27 cellular contexts compared by ENCODE assay signal in genomic region chr17:43445009-43445589, GRCh38. TPM values are rescaled to one million over a fixed set of nuclear protein-coding genes. Genes with fewer than 3 reads are reported as not detected.
A peak's percentile ranks its signal among the peaks of the same experiment; 100 is the strongest.
DNase-seq lines count a peak whose midpoint lies in the region; ATAC-seq, FAIRE-seq and TF ChIP-seq lines count a peak whose summit lies in the region.
"Had no signal": no experiment of that assay in that cellular context is flagged by ENCODE, and none has a peak within 500 bp of the region (broad histone marks: within the 10 kb centered on the region; RNA-seq: fewer than 3 reads in every experiment).

No MANE protein-coding gene starts in this region.

- no peak overlapping the region for H2BK20ac ChIP-seq in H9 (ENCODE audit: low read depth, low read length, poor library complexity, severe bottlenecking)

- no peaks in the 10 kb centered on the region for H3K79me1 ChIP-seq in H9 (ENCODE audit: insufficient read depth, low read depth, low read length, poor library complexity, severe bottlenecking)

- no peak overlapping the region for H3T11ph ChIP-seq in H9 (ENCODE audit: low read length)

- no peak overlapping the region for H2AK5ac ChIP-seq in H9 (ENCODE audit: insufficient read length, low read length)

- H3K4me3 Mint-ChIP-seq in Caco-2 (ENCODE audit: unreplicated experiment) = no peak overlapping the region
- no peak overlapping the region for H3K4me3 Mint-ChIP-seq in H9
- H3K4me3 Mint-ChIP-seq: activated B cell treated with CpG ODN at 0.5 μM for 24 hours; activated naive CD8-positive, alpha-beta T cell treated with anti-CD3 and anti-CD28 coated beads for 36 hours; central memory CD8-positive, alpha-beta T cell; neural crest cell had no signal

- ATAC-seq in body of pancreas = peak; percentile 45
- ATAC-seq: left lung had no signal

- H3K36me3 ChIP-seq in Caco-2 (ENCODE audit: control insufficient read depth, insufficient read depth, low read length) (no peaks in the 10 kb centered on the region), body of pancreas (replicated peaks in 1 of 2; ENCODE audit: insufficient read depth in 1 of 2, low read depth in 2 of 2) (no peaks in the 10 kb centered on the region), kidney (ENCODE audit: control insufficient read depth in 1 of 2, insufficient read depth in 2 of 2, low read length in 2 of 2) (no peaks in the 10 kb centered on the region), osteoblast (ENCODE audit: insufficient read depth, low read length) (no peaks in the 10 kb centered on the region)
- H3K36me3 ChIP-seq: ascending aorta, left lung had no signal

- POLR2A ChIA-PET in Caco-2 (lab: Charles Lee) = no interaction called here

- no peaks in the 10 kb centered on the region for H3K9me3 ChIP-seq in Caco-2
- no peaks in the 10 kb centered on the region for H3K9me3 ChIP-seq in body of pancreas
- no peaks in the 10 kb centered on the region for H3K9me3 ChIP-seq in kidney (ENCODE audit: control insufficient read depth in 1 of 2, low read length in 2 of 2)
- H3K9me3 ChIP-seq in osteoblast (ENCODE audit: low read depth, low read length) = no peaks in the 10 kb centered on the region
- H3K9me3 ChIP-seq in H9 (ENCODE audit: control insufficient read depth, low read depth, low read length) = no peaks in the 10 kb centered on the region
- H3K9me3 ChIP-seq: ascending aorta, left lung had no signal

- H3K4me1 ChIP-seq in Caco-2 (peaks cover 27% of the 10 kb centered on the region), body of pancreas (peaks cover 22% of the 10 kb centered on the region), kidney (ENCODE audit: control insufficient read depth in 1 of 2, insufficient read depth in 1 of 2, low read depth in 1 of 2, low read length in 2 of 2) (peaks cover 11 to 13% of the 10 kb centered on the region in 2 donors), osteoblast (ENCODE audit: insufficient read depth, low read length) (no peaks in the 10 kb centered on the region), H9 (ENCODE audit: insufficient read depth, low read length) (no peaks in the 10 kb centered on the region)
- H3K4me1 ChIP-seq: ascending aorta, left lung had no signal

- TF ChIP-seq POLR2A in body of pancreas (IDR thresholded peaks at IDR 0.05) (no peak), GM12891 (IDR thresholded peaks at IDR 0.05; ENCODE audit: low read depth, low read length) (no peak)

- H4K5ac ChIP-seq in H9 (ENCODE audit: insufficient read length, low read depth, low read length) = no peak overlapping the region

- H3K79me2 ChIP-seq in osteoblast (ENCODE audit: insufficient read depth, low read length) (no peaks in the 10 kb centered on the region), H9 (ENCODE audit: insufficient read depth, low read length) (no peaks in the 10 kb centered on the region)

- H2AFZ ChIP-seq in osteoblast (ENCODE audit: low read length) (peak overlapping the region; percentile 77), H9 (ENCODE audit: low read length) (no peak overlapping the region)

- CTCF ChIA-PET in Caco-2 (lab: Charles Lee) = interaction anchor here (0.8 kb wide), 1 partner anchor 39 kb away, joined by 3 read pairs; the partner anchor contains the start of gene DHX8

- H4K8ac ChIP-seq in H9 (replicated peaks; ENCODE audit: insufficient read length, low read depth, low read length) = no peak overlapping the region

- H3K9ac ChIP-seq in kidney (ENCODE audit: low read length in 2 of 2) (no peak overlapping the region), H9 (ENCODE audit: extremely low read depth, insufficient read length, low read length) (no peak overlapping the region)

- 42 to 53% methylated on average over 5 of the region's 5 CpGs for WGBS in body of pancreas, 2 donors
- no CpG with 5 or more reads among the region's 5 CpGs for WGBS in H9 (ENCODE audit: extremely low coverage, insufficient read length, low lambda C conversion rate)

- intact Hi-C loops in Caco-2 (cut with micrococcal nuclease; ENCODE audit: unreplicated experiment) = loop anchor here (2.0 kb wide), 1 partner anchor 14 kb away; no protein-coding TSS in a partner anchor
- intact Hi-C loops in body of pancreas (cut with DNase I) = no loop called here
- intact Hi-C loops in kidney (cut with DNase I) = no loop called here

- no peak overlapping the region for H4K91ac ChIP-seq in H9 (ENCODE audit: insufficient read length, low read depth, low read length)

- no peak for TF ChIP-seq CTCF in Caco-2 (IDR thresholded peaks at IDR 0.05; ENCODE audit: insufficient read depth in 1 of 2, low read depth in 1 of 2, low read length in 1 of 2, severe bottlenecking in 1 of 2, unreplicated experiment in 1 of 2)
- TF ChIP-seq CTCF in body of pancreas (IDR thresholded peaks at IDR 0.05) = no peak
- no peak for TF ChIP-seq CTCF in kidney (IDR thresholded peaks at IDR 0.05; ENCODE audit: borderline replicate concordance, extremely low read depth, insufficient read depth)
- no peak for TF ChIP-seq CTCF in osteoblast (IDR thresholded peaks at IDR 0.05; ENCODE audit: extremely low read depth, low read depth, low read length)
- TF ChIP-seq CTCF in H9 (conservative IDR thresholded peaks at IDR 0.05) = no peak

- no peaks in the 10 kb centered on the region for H3K27me3 ChIP-seq in Caco-2 (replicated peaks; ENCODE audit: control insufficient read depth, insufficient read depth, low read length)
- no peaks in the 10 kb centered on the region for H3K27me3 ChIP-seq in body of pancreas
- H3K27me3 ChIP-seq in osteoblast (ENCODE audit: insufficient read depth, low read length) = no peaks in the 10 kb centered on the region
- H3K27me3 ChIP-seq in H9 (ENCODE audit: insufficient read depth, low read length) = no peaks in the 10 kb centered on the region
- H3K27me3 ChIP-seq: ascending aorta, left lung had no signal

- FAIRE-seq in kidney (lab: Jason Lieb, UNC) = no peak
- FAIRE-seq in GM12891 (lab: Jason Lieb, UNC) = no peak
- FAIRE-seq: H54 had no signal

- peak overlapping the region; percentile 19 for H3K4me2 ChIP-seq in osteoblast (ENCODE audit: insufficient read depth, low read length)
- H3K4me2 ChIP-seq in H9 (ENCODE audit: insufficient read depth, insufficient read length, low read length) = no peak overlapping the region

- H2BK120ac ChIP-seq in H9 (ENCODE audit: low read depth, low read length, poor library complexity, severe bottlenecking) = no peak overlapping the region

- H3K56ac ChIP-seq in H9 (ENCODE audit: insufficient read length, low read depth, low read length) = no peak overlapping the region

- no peaks in the 10 kb centered on the region for H3K36me3 Mint-ChIP-seq in Caco-2 (ENCODE audit: insufficient read depth, unreplicated experiment)
- H3K36me3 Mint-ChIP-seq in H9 (ENCODE audit: insufficient read depth in 1 of 3, low read depth in 3 of 3) = no peaks in the 10 kb centered on the region

- no TSS peak for BruUV-seq in Caco-2 (replicated peaks; lab: Mats Ljungman, UMichigan)

- no peaks in the 10 kb centered on the region for H3K27me3 Mint-ChIP-seq in Caco-2 (ENCODE audit: insufficient read depth, unreplicated experiment)
- H3K27me3 Mint-ChIP-seq in H9 (ENCODE audit: low read depth) = peaks cover 2% of the 10 kb centered on the region; the same call in 1 of the 2 replicates

- H3K4me3 ChIP-seq in Caco-2 (ENCODE audit: low read depth, low read length) (no peak overlapping the region), body of pancreas (no peak overlapping the region), kidney (ENCODE audit: low read length in 2 of 2) (no peak overlapping the region), osteoblast (ENCODE audit: insufficient read depth, low read length) (no peak overlapping the region)
- H3K4me3 ChIP-seq: ascending aorta, left lung, skin epidermis had no signal

- no peak overlapping the region for H3K18ac ChIP-seq in H9 (ENCODE audit: insufficient read length, low read depth, low read length)

- H3K27ac Mint-ChIP-seq in Caco-2 (ENCODE audit: unreplicated experiment) = peak overlapping the region; percentile 32
- no peak overlapping the region for H3K27ac Mint-ChIP-seq in H9
- H3K27ac Mint-ChIP-seq: activated B cell treated with CpG ODN at 0.5 μM for 24 hours; activated naive CD8-positive, alpha-beta T cell treated with anti-CD3 and anti-CD28 coated beads for 36 hours had no signal

- no peak overlapping the region for H2BK12ac ChIP-seq in H9 (ENCODE audit: insufficient read length, low read depth, low read length)

- H3K23me2 ChIP-seq in H9 (ENCODE audit: insufficient read length, low read depth, low read length, poor library complexity, severe bottlenecking) = no peaks in the 10 kb centered on the region

- no peaks in the 10 kb centered on the region for H4K20me1 ChIP-seq in osteoblast (ENCODE audit: insufficient read depth, low read length)
- no peaks in the 10 kb centered on the region for H4K20me1 ChIP-seq in H9 (ENCODE audit: control insufficient read depth, insufficient read depth, insufficient read length)

- no peak overlapping the region for H3K4ac ChIP-seq in H9 (ENCODE audit: low read depth, low read length)

- H3K9me3 Mint-ChIP-seq in Caco-2 (ENCODE audit: unreplicated experiment) (no peaks in the 10 kb centered on the region), H9 (no peaks in the 10 kb centered on the region)
- H3K9me3 Mint-ChIP-seq: activated naive CD8-positive, alpha-beta T cell treated with anti-CD3 and anti-CD28 coated beads for 36 hours; central memory CD8-positive, alpha-beta T cell had no signal

- no peak for DNase-seq in Caco-2
- DNase-seq in body of pancreas = peak in 1 of 4 donors; percentile 41
- DNase-seq in kidney = no peak
- peak; percentile 29 for DNase-seq in osteoblast (ENCODE audit: insufficient read length, low spot score, missing footprints)
- no peak for DNase-seq in NCI-H1417 treated with DMSO at 0.1 percent for 48 hours (lab: John Stamatoyannopoulos, UW)
- DNase-seq in H9 = no peak
- no peak for DNase-seq in iPS-NIHi11 (ENCODE audit: low spot score)
- no peak for DNase-seq in GM12891 (ENCODE audit: insufficient read length, low spot score)
- DNase-seq: activated B cell treated with CpG ODN at 0.5 μM for 24 hours; activated CD4-positive, alpha-beta T cell treated with anti-CD3 and anti-CD28 coated beads, Interleukin-2, amount 50 U/mL, for 4 hours; activated effector memory CD4-positive, alpha-beta T cell treated with Interleukin-2 at 50 U/mL for 16 hours; activated naive CD8-positive, alpha-beta T cell treated with anti-CD3 and anti-CD28 coated beads for 36 hours; dermis blood vessel endothelial cell; GF-D8; head of caudate nucleus; left lung; MV-4-11; NCI-H1694 treated with DMSO at 0.1 percent for 48 hours; NCI-H2171 treated with DMSO at 0.1 percent for 48 hours; SHP77; stimulated activated CD4-positive, alpha-beta T cell treated with anti-CD3 and anti-CD28 coated beads, Interleukin-1b, Interleukin-23, amount 100 ng/mL, for 48 hours; SW 1271 had no signal

- no peak overlapping the region for H3K27ac ChIP-seq in body of pancreas
- H3K27ac ChIP-seq in kidney (ENCODE audit: low read depth in 2 of 2, low read length in 2 of 2) = peak overlapping the region; percentile 26 to 88
- H3K27ac ChIP-seq in osteoblast (ENCODE audit: low read depth, low read length) = no peak overlapping the region
- H3K27ac ChIP-seq in H9 (ENCODE audit: insufficient read length, low read depth, low read length) = no peak overlapping the region
- H3K27ac ChIP-seq: ascending aorta, left lung had no signal

- H3K4me1 Mint-ChIP-seq in Caco-2 (ENCODE audit: low read depth, unreplicated experiment) (peaks cover 23% of the 10 kb centered on the region), H9 (peaks cover 5 to 6% of the 10 kb centered on the region in 2 experiments; a peak in 2 of 4 replicates)
- H3K4me1 Mint-ChIP-seq: activated B cell treated with CpG ODN at 0.5 μM for 24 hours; activated naive CD8-positive, alpha-beta T cell treated with anti-CD3 and anti-CD28 coated beads for 36 hours; central memory CD8-positive, alpha-beta T cell; neural crest cell had no signal

- H2BK15ac ChIP-seq in H9 (ENCODE audit: low read depth, low read length) = no peak overlapping the region

- no peak overlapping the region for H3K14ac ChIP-seq in H9 (ENCODE audit: insufficient read depth, low read length)

- H2BK5ac ChIP-seq in H9 (ENCODE audit: insufficient read length, low read length) = no peak overlapping the region

- no peak overlapping the region for H3K23ac ChIP-seq in H9 (ENCODE audit: insufficient read length, low read depth, low read length)

RNA-seq across cellular contexts. Expression of gene DHX8, which starts 38.7 kb away (rescaled TPM):
- total RNA-seq in Caco-2 (2022) (56.3 and 66.8 TPM in 2 replicates), body of pancreas (10 to 100 TPM; 12.2 to 19.4 TPM), kidney (53.9 TPM), osteoblast (39.2 and 42.3 TPM in 2 replicates), H9 (2021) (50.6 and 54.1 TPM in 2 replicates)
- polyA plus RNA-seq in kidney (ENCODE audit: insufficient read depth, low read depth, low replicate concordance) = 28.7 TPM
- polyA plus RNA-seq in GM12891 (2012; ENCODE audit: low read depth, missing spikeins) = 16.5 TPM

RNA-seq across cellular contexts. Expression of gene ARL4D, which starts 46.3 kb away (rescaled TPM):
- total RNA-seq in Caco-2 (2022) (16.0 and 19.9 TPM in 2 replicates), body of pancreas (1 to 10 TPM; 2.1 to 4.6 TPM), kidney (48.8 TPM), osteoblast (12.1 and 18.8 TPM in 2 replicates), H9 (2021) (6.2 and 6.4 TPM in 2 replicates)
- polyA plus RNA-seq in kidney (ENCODE audit: insufficient read depth, low read depth, low replicate concordance) = 81.2 TPM
- 0.77 TPM for polyA plus RNA-seq in GM12891 (2012; ENCODE audit: low read depth, missing spikeins)

Comparison
In these comparisons a context has a peak if more than half of its experiments do, and no peak if none do; other contexts are left out.
1. H3K27ac ChIP-seq: peak in kidney (2 of 2); none in body of pancreas (0 of 4), osteoblast (single experiment) and H9 (single experiment).